In the genomic region with DNA sequence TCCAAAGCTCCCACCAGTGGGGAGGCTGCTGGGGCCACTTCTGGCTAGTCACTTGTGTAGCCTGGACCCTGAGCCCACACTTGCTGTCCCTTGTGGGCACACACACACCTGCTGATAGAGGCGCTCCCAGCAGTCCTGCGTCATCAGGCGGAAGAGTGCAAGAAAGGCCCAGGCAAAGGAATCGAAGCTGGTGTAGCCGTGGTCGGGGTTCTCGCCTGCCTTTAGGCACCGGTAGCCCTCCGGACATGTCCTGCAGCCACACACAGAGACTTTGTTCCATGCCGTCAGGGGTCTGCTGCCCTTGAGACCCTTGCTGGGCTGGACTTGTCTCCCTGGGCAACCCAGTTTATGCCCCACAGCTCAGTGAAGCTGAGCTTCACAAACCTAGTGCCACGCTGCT, we compare ENCODE assay signal across 29 cellular contexts. TPM values are rescaled to one million over a fixed set of nuclear protein-coding genes. Genes with fewer than 3 reads are reported as not detected.
"Had no signal": no experiment of that assay in that cellular context is flagged by ENCODE, and none has a peak within 500 bp of the region (broad histone marks: within the 10 kb centered on the region; RNA-seq: fewer than 3 reads in every experiment).

No MANE protein-coding gene starts in this region.

- H3K4me3 ChIP-seq: adrenal gland, K562, SK-N-MC had no signal

- H3K27me3 Mint-ChIP-seq: activated CD4-positive, alpha-beta T cell treated with anti-CD3 and anti-CD28 coated beads, Interleukin-2, amount 10 ng/mL, durations not matched to agents 7 days and 5 days; activated CD8-positive, alpha-beta T cell treated with anti-CD3 and anti-CD28 coated beads for 36 hours had no signal

- H3K9me3 Mint-ChIP-seq: activated CD4-positive, alpha-beta T cell treated with anti-CD3 and anti-CD28 coated beads, Interleukin-2, amount 10 ng/mL, durations not matched to agents 7 days and 5 days; activated CD8-positive, alpha-beta T cell treated with anti-CD3 and anti-CD28 coated beads for 36 hours; activated naive CD4-positive, alpha-beta T cell treated with anti-CD3 and anti-CD28 coated beads, Interleukin-2, amount 50 U/mL, for 72 hours; activated T-cell treated with anti-CD3 and anti-CD28 coated beads, Interleukin-2, amount 50 U/mL, for 72 hours; T-cell had no signal

- H3K4me3 Mint-ChIP-seq: activated CD4-positive, alpha-beta T cell treated with anti-CD3 and anti-CD28 coated beads, Interleukin-2, amount 10 ng/mL, durations not matched to agents 7 days and 5 days; activated CD8-positive, alpha-beta T cell treated with anti-CD3 and anti-CD28 coated beads for 36 hours; activated T-cell treated with anti-CD3 and anti-CD28 coated beads, Interleukin-2, amount 50 U/mL, for 72 hours; T-cell had no signal

- H3K36me3 Mint-ChIP-seq: activated naive CD4-positive, alpha-beta T cell treated with anti-CD3 and anti-CD28 coated beads, Interleukin-2, amount 50 U/mL, for 72 hours; T-cell had no signal

- H3K4me1 ChIP-seq: adrenal gland had no signal

- H3K27ac Mint-ChIP-seq: activated CD4-positive, alpha-beta T cell treated with anti-CD3 and anti-CD28 coated beads, Interleukin-2, amount 10 ng/mL, durations not matched to agents 7 days and 5 days; activated CD8-positive, alpha-beta T cell treated with anti-CD3 and anti-CD28 coated beads for 36 hours; activated naive CD4-positive, alpha-beta T cell treated with anti-CD3 and anti-CD28 coated beads, Interleukin-2, amount 50 U/mL, for 72 hours; activated T-cell treated with anti-CD3 and anti-CD28 coated beads, Interleukin-2, amount 50 U/mL, for 72 hours; T-cell had no signal

- H3K27ac ChIP-seq: adrenal gland, SK-N-MC, VCaP had no signal

- DNase-seq: activated CD4-positive, alpha-beta T cell treated with anti-CD3 and anti-CD28 coated beads, Interleukin-2, amount 10 ng/mL, durations not matched to agents 7 days and 5 days; activated CD4-positive, CD25-positive, alpha-beta regulatory T cell; activated CD8-positive, alpha-beta memory T cell treated with anti-CD3 and anti-CD28 coated beads, Interleukin-2, amount 50 U/mL, for 4 hours; activated CD8-positive, alpha-beta T cell treated with anti-CD3 and anti-CD28 coated beads for 36 hours; activated naive CD4-positive, alpha-beta T cell treated with Interleukin-2 at 50 U/mL for 16 hours; activated T-cell treated with anti-CD3 and anti-CD28 coated beads, Interleukin-2, amount 50 U/mL, for 72 hours; adrenal gland; anterior cingulate cortex; caudate nucleus; Kasumi-1; NCI-H1092; NCI-H1417; NCI-H1694; NCI-H2029; NCI-H2107; NCI-H2171 treated with DMSO at 0.1 percent for 48 hours; NCI-H226; NCI-H510A; NCI-H526 treated with DMSO at 0.1 percent for 48 hours; NCI-H82; T-cell; T-helper 2 cell; T1000 had no signal

- H3K27me3 ChIP-seq: adrenal gland had no signal

- H3K9me3 ChIP-seq: adrenal gland had no signal

- H3K36me3 ChIP-seq: adrenal gland had no signal

- H3K4me1 Mint-ChIP-seq: activated CD4-positive, alpha-beta T cell treated with anti-CD3 and anti-CD28 coated beads, Interleukin-2, amount 10 ng/mL, durations not matched to agents 7 days and 5 days; T-cell had no signal

- ATAC-seq: activated CD8-positive, alpha-beta T cell treated with anti-CD3 and anti-CD28 coated beads for 36 hours; activated naive CD4-positive, alpha-beta T cell treated with anti-CD3 and anti-CD28 coated beads, Interleukin-2, amount 50 U/mL, for 72 hours; activated T-cell treated with anti-CD3 and anti-CD28 coated beads, Interleukin-2, amount 50 U/mL, for 72 hours; K562; Right ventricle myocardium inferior; T-cell had no signal

RNA-seq across cellular contexts. Expression of a gene that starts 42.9 kb away (rescaled TPM):
- total RNA-seq: activated CD4-positive, alpha-beta T cell treated with anti-CD3 and anti-CD28 coated beads, Interleukin-2, amount 10 ng/mL, durations not matched to agents 7 days and 5 days; OCI-LY7 had no signal
